ENCODE assay signal across 15 cellular contexts in the genomic region with DNA sequence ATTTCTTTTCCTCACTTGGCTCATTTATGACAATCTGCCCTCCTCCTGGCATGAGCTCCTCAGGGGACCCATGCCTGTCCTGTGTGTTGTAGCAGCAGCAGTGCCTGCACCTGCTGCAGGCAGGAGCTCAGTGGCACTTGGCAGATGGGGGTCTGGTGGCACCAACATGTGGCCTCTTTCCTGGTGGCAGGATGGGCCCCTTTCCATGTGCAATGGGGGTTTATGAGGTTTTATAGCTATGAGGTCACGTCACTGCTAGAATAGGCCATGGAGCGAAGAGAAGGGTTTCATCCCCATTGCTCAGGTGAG. TPM values are rescaled to one million over a fixed set of nuclear protein-coding genes. Genes with fewer than 3 reads are reported as not detected.
DNase-seq lines count a peak whose midpoint lies in the region; ATAC-seq and TF ChIP-seq lines count a peak whose summit lies in the region.
"Had no signal": no experiment of that assay in that cellular context is flagged by ENCODE, and none has a peak within 500 bp of the region (broad histone marks: within the 10 kb centered on the region; RNA-seq: fewer than 3 reads in every experiment).

No MANE protein-coding gene starts in this region.

- ATAC-seq in CD4-positive, alpha-beta T cell (ENCODE audit: poor library complexity) = no peak
- ATAC-seq in naive thymus-derived CD8-positive, alpha-beta T cell = no peak
- no peak for ATAC-seq in HG02885 (IDR thresholded peaks at IDR 0.05; ENCODE audit: poor library complexity, unreplicated experiment)
- ATAC-seq in activated CD4-positive, CD25-positive, alpha-beta regulatory T cell treated with anti-CD3 and anti-CD28 coated beads, Interleukin-2, amount 50 U/mL, for 24 hours = no peak

- CTCF ChIA-PET in CD4-positive, alpha-beta T cell (lab: Charles Lee) = interaction anchor here (0.9 to 3.2 kb wide), 3 partner anchors 54 to 533 kb away, joined by 3 to 12 read pairs (median 5); no protein-coding TSS in a partner anchor

- peak overlapping the region; percentile 100 for H3K27ac Mint-ChIP-seq in CD4-positive, alpha-beta T cell
- H3K27ac Mint-ChIP-seq in activated T-helper 1 cell treated with anti-CD3 and anti-CD28 coated beads, Interleukin-12 subunit alpha, Interleukin-12 subunit beta, Interleukin-2, Interleukin-4 antibody, amounts not matched to agents 30 ng/mL and 10 ng/mL and 1 ng/mL, durations not matched to agents 14 hours and 24 hours and 36 hours = peak overlapping the region; percentile 98
- H3K27ac Mint-ChIP-seq in naive thymus-derived CD8-positive, alpha-beta T cell = peak overlapping the region; percentile 95 to 99 (median 97)

- peaks cover 98% of the 10 kb centered on the region for H3K4me1 Mint-ChIP-seq in CD4-positive, alpha-beta T cell (ENCODE audit: low read depth)
- peaks cover 94% of the 10 kb centered on the region for H3K4me1 Mint-ChIP-seq in activated T-helper 1 cell treated with anti-CD3 and anti-CD28 coated beads, Interleukin-12 subunit alpha, Interleukin-12 subunit beta, Interleukin-2, Interleukin-4 antibody, amounts not matched to agents 30 ng/mL and 10 ng/mL and 1 ng/mL, durations not matched to agents 14 hours and 24 hours and 36 hours (ENCODE audit: low read depth)
- peaks cover 53 to 98% (median 95%) of the 10 kb centered on the region in 4 donors for H3K4me1 Mint-ChIP-seq in naive thymus-derived CD8-positive, alpha-beta T cell

- peak overlapping the region; percentile 95 for H3K4me3 Mint-ChIP-seq in CD4-positive, alpha-beta T cell
- peak overlapping the region; percentile 95 for H3K4me3 Mint-ChIP-seq in activated T-helper 1 cell treated with anti-CD3 and anti-CD28 coated beads, Interleukin-12 subunit alpha, Interleukin-12 subunit beta, Interleukin-2, Interleukin-4 antibody, amounts not matched to agents 30 ng/mL and 10 ng/mL and 1 ng/mL, durations not matched to agents 14 hours and 24 hours and 36 hours
- H3K4me3 Mint-ChIP-seq in naive thymus-derived CD8-positive, alpha-beta T cell = peak overlapping the region; percentile 82 to 94 (median 90)
- H3K4me3 Mint-ChIP-seq: nephron progenitor cell had no signal

- peak overlapping the region; percentile 93 for H3K27ac ChIP-seq in CD4-positive, alpha-beta T cell (ENCODE audit: low read depth, low read length)
- H3K27ac ChIP-seq in HL-60 (replicated peaks) = peak overlapping the region; percentile 95; the same call in 1 of the 2 replicates

- H3K9me3 Mint-ChIP-seq in CD4-positive, alpha-beta T cell = no peaks in the 10 kb centered on the region
- H3K9me3 Mint-ChIP-seq in activated T-helper 1 cell treated with anti-CD3 and anti-CD28 coated beads, Interleukin-12 subunit alpha, Interleukin-12 subunit beta, Interleukin-2, Interleukin-4 antibody, amounts not matched to agents 30 ng/mL and 10 ng/mL and 1 ng/mL, durations not matched to agents 14 hours and 24 hours and 36 hours = peaks cover 3% of the 10 kb centered on the region
- no peaks in the 10 kb centered on the region for H3K9me3 Mint-ChIP-seq in naive thymus-derived CD8-positive, alpha-beta T cell

- no peak for TF ChIP-seq CTCF in CD4-positive, alpha-beta T cell (IDR thresholded peaks at IDR 0.05)
- TF ChIP-seq CTCF in HL-60 (IDR thresholded peaks at IDR 0.05; ENCODE audit: insufficient read depth, low read length) = no peak

- no peaks in the 10 kb centered on the region for H3K27me3 ChIP-seq in CD4-positive, alpha-beta T cell (ENCODE audit: control insufficient read depth, insufficient read depth, low read length)
- no peaks in the 10 kb centered on the region for H3K27me3 ChIP-seq in HL-60 (ENCODE audit: insufficient read depth, poor library complexity, severe bottlenecking)
- H3K27me3 ChIP-seq: esophagus muscularis mucosa, heart right ventricle, sigmoid colon had no signal

- POLR2A ChIA-PET in CD4-positive, alpha-beta T cell (lab: Charles Lee) = interaction anchor here (0.9 to 4.3 kb wide), 19 partner anchors 7 to 508 kb away, joined by 4 to 40 read pairs (median 7); partner anchors contain the start of genes ADCY7, CNEP1R1 and NKD1
- POLR2A ChIA-PET in naive thymus-derived CD8-positive, alpha-beta T cell (lab: Charles Lee) = interaction anchor here (0.8 to 15.0 kb wide), 9 partner anchors 8 to 40 kb away, joined by 3 to 238 read pairs (median 7); partner anchors contain the start of gene ADCY7

- H3K36me3 Mint-ChIP-seq in CD4-positive, alpha-beta T cell (ENCODE audit: low read depth) = peaks cover 58% of the 10 kb centered on the region
- peaks cover 28% of the 10 kb centered on the region for H3K36me3 Mint-ChIP-seq in activated T-helper 1 cell treated with anti-CD3 and anti-CD28 coated beads, Interleukin-12 subunit alpha, Interleukin-12 subunit beta, Interleukin-2, Interleukin-4 antibody, amounts not matched to agents 30 ng/mL and 10 ng/mL and 1 ng/mL, durations not matched to agents 14 hours and 24 hours and 36 hours (ENCODE audit: low read depth)
- H3K36me3 Mint-ChIP-seq in naive thymus-derived CD8-positive, alpha-beta T cell = peaks cover 0 to 4% (median 2%) of the 10 kb centered on the region in 3 donors

- no peak overlapping the region for H3K4me3 ChIP-seq in HL-60 (replicated peaks; ENCODE audit: insufficient read depth, low read length)

- DNase-seq in CD4-positive, alpha-beta T cell = no peak
- DNase-seq in HL-60 (ENCODE audit: low read depth in 1 of 2, low spot score in 1 of 2) (no peak), cerebellum (ENCODE audit: low spot score) (no peak)
- DNase-seq in activated T-helper 1 cell treated with anti-CD3 and anti-CD28 coated beads, Interleukin-12 subunit alpha, Interleukin-12 subunit beta, Interleukin-2, Interleukin-4 antibody, amounts not matched to agents 30 ng/mL and 10 ng/mL and 1 ng/mL, durations not matched to agents 14 hours and 24 hours and 36 hours (ENCODE audit: low spot score) = no peak
- peak in 1 of 10 donors; percentile 50 for DNase-seq in naive thymus-derived CD8-positive, alpha-beta T cell
- DNase-seq: cortex of kidney, GOT3, heart right ventricle, IMR-90, left ventricle myocardium inferior, nephron progenitor cell had no signal

- H3K9me3 ChIP-seq in CD4-positive, alpha-beta T cell (ENCODE audit: control insufficient read depth, low read length) = no peaks in the 10 kb centered on the region
- H3K9me3 ChIP-seq: esophagus muscularis mucosa, sigmoid colon had no signal

- intact Hi-C loops in CD4-positive, alpha-beta T cell (cut with DNase I, micrococcal nuclease) = loop anchor here in 1 of 2 experiments (10.0 kb wide), 1 partner anchor 119 kb away; the partner anchor contains the start of gene TENT4B
- intact Hi-C loops in activated T-helper 1 cell treated with anti-CD3 and anti-CD28 coated beads, Interleukin-12 subunit alpha, Interleukin-12 subunit beta, Interleukin-2, Interleukin-4 antibody, amounts not matched to agents 30 ng/mL and 10 ng/mL and 1 ng/mL, durations not matched to agents 14 hours and 24 hours and 36 hours (cut with micrococcal nuclease) = loop anchor here (10.0 kb wide), 1 partner anchor 271 kb away; the partner anchor contains the start of gene NKD1

- H3K27me3 Mint-ChIP-seq in CD4-positive, alpha-beta T cell = no peaks in the 10 kb centered on the region
- no peaks in the 10 kb centered on the region for H3K27me3 Mint-ChIP-seq in activated T-helper 1 cell treated with anti-CD3 and anti-CD28 coated beads, Interleukin-12 subunit alpha, Interleukin-12 subunit beta, Interleukin-2, Interleukin-4 antibody, amounts not matched to agents 30 ng/mL and 10 ng/mL and 1 ng/mL, durations not matched to agents 14 hours and 24 hours and 36 hours (ENCODE audit: insufficient read depth)
- no peaks in the 10 kb centered on the region for H3K27me3 Mint-ChIP-seq in naive thymus-derived CD8-positive, alpha-beta T cell

RNA-seq across cellular contexts. Expression of gene ADCY7, which starts 7.0 kb away (rescaled TPM):
- 100 to 1,000 TPM; 136 to 147 TPM for total RNA-seq in CD4-positive, alpha-beta T cell
- total RNA-seq in activated T-helper 1 cell treated with anti-CD3 and anti-CD28 coated beads, Interleukin-12 subunit alpha, Interleukin-12 subunit beta, Interleukin-2, Interleukin-4 antibody, amounts not matched to agents 30 ng/mL and 10 ng/mL and 1 ng/mL, durations not matched to agents 14 hours and 24 hours and 36 hours = 78.0 and 81.9 TPM in 2 replicates
- 100 to 1,000 TPM; 133 to 135 TPM for total RNA-seq in naive thymus-derived CD8-positive, alpha-beta T cell
- polyA plus RNA-seq in naive thymus-derived CD8-positive, alpha-beta T cell = 10 to 100 TPM; 60.1 to 72.8 (median 64.6) TPM
- 6.4 TPM for total RNA-seq in cerebellum

Comparison
In these comparisons a context has a peak if more than half of its experiments do, and no peak if none do; other contexts are left out.
1. RNA of gene ADCY7, which starts 7.0 kb away (total RNA-seq): 136 to 147 TPM in CD4-positive, alpha-beta T cell, 133 to 135 TPM in naive thymus-derived CD8-positive, alpha-beta T cell and 78.0 to 81.9 TPM in activated T-helper 1 cell treated with anti-CD3 and anti-CD28 coated beads, Interleukin-12 subunit alpha, Interleukin-12 subunit beta, Interleukin-2, Interleukin-4 antibody, amounts not matched to agents 30 ng/mL and 10 ng/mL and 1 ng/mL, durations not matched to agents 14 hours and 24 hours and 36 hours; 6.4 TPM in cerebellum (single experiment); every median in the first group is over 10 times any median in the second.
2. Peak in every context shown above with its lines, with median percentiles within 50 percentile points of each other: H3K27ac Mint-ChIP-seq and H3K4me3 Mint-ChIP-seq.